9 cellular contexts compared by ENCODE assay signal in genomic region chr2:26521054-26521912, GRCh38. TPM values are rescaled to one million over a fixed set of nuclear protein-coding genes. Genes with fewer than 3 reads are reported as not detected.
A peak's percentile ranks its signal among the peaks of the same experiment; 100 is the strongest.
DNase-seq lines count a peak whose midpoint lies in the region; ATAC-seq and TF ChIP-seq lines count a peak whose summit lies in the region.
"Had no signal": no experiment of that assay in that cellular context is flagged by ENCODE, and none has a peak within 500 bp of the region (broad histone marks: within the 10 kb centered on the region; RNA-seq: fewer than 3 reads in every experiment).

No MANE protein-coding gene starts in this region.

- H3K27ac ChIP-seq in 22Rv1 (no peak overlapping the region), esophagus muscularis mucosa (replicated peaks in 1 of 4) (no peak overlapping the region)

- 58% methylated on average over 7 of the region's 12 CpGs for WGBS in esophagus muscularis mucosa

- ATAC-seq in GM19452 (IDR thresholded peaks at IDR 0.05; ENCODE audit: unreplicated experiment), result no peak

- peaks cover 11% of the 10 kb centered on the region for H3K27me3 Mint-ChIP-seq in T-helper 2 cell treated with Interferon-gamma antibody and Interleukin-4, amounts not matched to agents 5 μg/mL and 100 μg/mL, for 36 hours (ENCODE audit: low read depth)

- TF ChIP-seq CTCF in 22Rv1 (IDR thresholded peaks at IDR 0.05), result peak; percentile 41
- peak in 2 of 3 experiments; percentile 9 to 20 for TF ChIP-seq CTCF in esophagus muscularis mucosa (IDR thresholded peaks at IDR 0.05)

- no peaks in the 10 kb centered on the region for H3K9me3 Mint-ChIP-seq in T-helper 2 cell treated with Interferon-gamma antibody and Interleukin-4, amounts not matched to agents 5 μg/mL and 100 μg/mL, for 36 hours
- H3K9me3 Mint-ChIP-seq: activated naive CD8-positive, alpha-beta T cell treated with anti-CD3 and anti-CD28 coated beads, Interleukin-2, amount 10 ng/mL, durations not matched to agents 7 days and 5 days had no signal

- no peak for TF ChIP-seq POLR2A in esophagus muscularis mucosa (IDR thresholded peaks at IDR 0.05; ENCODE audit: low read depth)

- H3K4me3 ChIP-seq in esophagus muscularis mucosa, result no peak overlapping the region

- H3K4me1 ChIP-seq in esophagus muscularis mucosa, result no peaks in the 10 kb centered on the region

- no peaks in the 10 kb centered on the region for H3K9me3 ChIP-seq in esophagus muscularis mucosa

- H3K36me3 ChIP-seq in esophagus muscularis mucosa, result no peaks in the 10 kb centered on the region

- DNase-seq in GM03348 (ENCODE audit: low spot score), result peak; percentile 37
- DNase-seq in NCI-H524 treated with DMSO at 0.1 percent for 48 hours (lab: John Stamatoyannopoulos, UW), result peak; percentile 28
- DNase-seq in esophagus muscularis mucosa (ENCODE audit: extremely low spot score), result no peak
- no peak for DNase-seq in activated CD8-positive, alpha-beta memory T cell treated with anti-CD3 and anti-CD28 coated beads, Interleukin-2, amount 50 U/mL, for 48 hours
- no peak for DNase-seq in T-helper 2 cell treated with Interferon-gamma antibody and Interleukin-4, amounts not matched to agents 5 μg/mL and 100 μg/mL, for 36 hours (ENCODE audit: low spot score)
- no peak for DNase-seq in activated gamma-delta T cell treated with Interleukin-2 at 50 U/mL for 16 hours
- DNase-seq: activated naive CD8-positive, alpha-beta T cell treated with anti-CD3 and anti-CD28 coated beads, Interleukin-2, amount 10 ng/mL, durations not matched to agents 7 days and 5 days had no signal

- no peaks in the 10 kb centered on the region for H3K36me3 Mint-ChIP-seq in T-helper 2 cell treated with Interferon-gamma antibody and Interleukin-4, amounts not matched to agents 5 μg/mL and 100 μg/mL, for 36 hours (ENCODE audit: low read depth)
- H3K36me3 Mint-ChIP-seq: activated naive CD8-positive, alpha-beta T cell treated with anti-CD3 and anti-CD28 coated beads, Interleukin-2, amount 10 ng/mL, durations not matched to agents 7 days and 5 days had no signal

- H3K27ac Mint-ChIP-seq in T-helper 2 cell treated with Interferon-gamma antibody and Interleukin-4, amounts not matched to agents 5 μg/mL and 100 μg/mL, for 36 hours, result no peak overlapping the region
- H3K27ac Mint-ChIP-seq: activated naive CD8-positive, alpha-beta T cell treated with anti-CD3 and anti-CD28 coated beads, Interleukin-2, amount 10 ng/mL, durations not matched to agents 7 days and 5 days had no signal

- intact Hi-C loops in esophagus muscularis mucosa (cut with DNase I), result no loop called here

- no peak overlapping the region for H3K4me3 Mint-ChIP-seq in T-helper 2 cell treated with Interferon-gamma antibody and Interleukin-4, amounts not matched to agents 5 μg/mL and 100 μg/mL, for 36 hours
- H3K4me3 Mint-ChIP-seq: activated naive CD8-positive, alpha-beta T cell treated with anti-CD3 and anti-CD28 coated beads, Interleukin-2, amount 10 ng/mL, durations not matched to agents 7 days and 5 days had no signal

- peaks cover 0 to 49% (median 0%) of the 10 kb centered on the region in 4 donors for H3K27me3 ChIP-seq in esophagus muscularis mucosa

- TF ChIP-seq EP300 in esophagus muscularis mucosa (IDR thresholded peaks at IDR 0.05), result no peak

- peaks cover 10% of the 10 kb centered on the region for H3K4me1 Mint-ChIP-seq in T-helper 2 cell treated with Interferon-gamma antibody and Interleukin-4, amounts not matched to agents 5 μg/mL and 100 μg/mL, for 36 hours (ENCODE audit: low read depth)

RNA-seq across cellular contexts. Expression of gene OTOF, which starts 43.4 kb away (rescaled TPM):
- 1 to 10 TPM in 1 of 4 donors, under 1 TPM in 3; 0.13 to 1.5 (median 0.38) TPM for total RNA-seq in esophagus muscularis mucosa

Comparison
In these comparisons a context has a peak if more than half of its experiments do, and no peak if none do; other contexts are left out.
1. DNase-seq: peak in GM03348 (single experiment) and NCI-H524 treated with DMSO at 0.1 percent for 48 hours (single experiment); none in esophagus muscularis mucosa (single experiment), activated CD8-positive, alpha-beta memory T cell treated with anti-CD3 and anti-CD28 coated beads, Interleukin-2, amount 50 U/mL, for 48 hours (single experiment), T-helper 2 cell treated with Interferon-gamma antibody and Interleukin-4, amounts not matched to agents 5 μg/mL and 100 μg/mL, for 36 hours (single experiment) and activated gamma-delta T cell treated with Interleukin-2 at 50 U/mL for 16 hours (single experiment).